ENCODE assay signal across 8 cellular contexts in genomic region chr17:77391668-77392375, GRCh38.
DNase-seq lines count a peak whose midpoint lies in the region; ATAC-seq, FAIRE-seq and TF ChIP-seq lines count a peak whose summit lies in the region.

No MANE protein-coding gene starts in this region.

- no peak for FAIRE-seq in GM19239 (lab: Jason Lieb, UNC)

- no peaks in the 10 kb centered on the region for H3K36me3 Mint-ChIP-seq in glutamatergic neuron (ENCODE audit: unreplicated experiment)

- H3K9me3 ChIP-seq in psoas muscle, result no peaks in the 10 kb centered on the region

- ATAC-seq in psoas muscle (peak in 1 of 4 donors; percentile 11), HG02970 (IDR thresholded peaks at IDR 0.05; ENCODE audit: low FRiP score, unreplicated experiment) (no peak)

- H3K4me1 ChIP-seq in psoas muscle, result peaks cover 81% of the 10 kb centered on the region

- peaks cover 9% of the 10 kb centered on the region for H3K27me3 Mint-ChIP-seq in glutamatergic neuron (ENCODE audit: unreplicated experiment)

- H3K27me3 ChIP-seq in psoas muscle (ENCODE audit: insufficient read depth in 3 of 3, low read length in 2 of 3), result no peaks in the 10 kb centered on the region

- H3K27ac ChIP-seq in psoas muscle, result peak overlapping the region; percentile 67

- H3K4me3 Mint-ChIP-seq in glutamatergic neuron (ENCODE audit: unreplicated experiment), result no peak overlapping the region

- H3K27ac Mint-ChIP-seq in glutamatergic neuron (ENCODE audit: unreplicated experiment), result peak overlapping the region; percentile 68

- H3K9me3 Mint-ChIP-seq in glutamatergic neuron (ENCODE audit: unreplicated experiment), result peaks cover 10% of the 10 kb centered on the region

- no peaks in the 10 kb centered on the region for H3K36me3 ChIP-seq in psoas muscle (ENCODE audit: insufficient read depth in 1 of 2, low read depth in 1 of 2)

- 36 to 46% (median 44%) methylated on average over 7 of the region's 7 CpGs for WGBS in psoas muscle, 3 donors

- TF ChIP-seq CTCF in glutamatergic neuron (IDR thresholded peaks at IDR 0.05; ENCODE audit: partially characterized antibody, unreplicated experiment) (no peak), psoas muscle (IDR thresholded peaks at IDR 0.05) (no peak)

- intact Hi-C loops in psoas muscle (cut with DNase I), result no loop called here

- no peak overlapping the region for H3K4me3 ChIP-seq in psoas muscle

- H3K4me1 Mint-ChIP-seq in glutamatergic neuron (ENCODE audit: low read depth, unreplicated experiment), result peaks cover 56% of the 10 kb centered on the region

- DNase-seq in HS-27A (ENCODE audit: low read depth) (peak; percentile 42), glutamatergic neuron (no peak), psoas muscle (peak; percentile 74 to 76), NCI-H748 (lab: John Stamatoyannopoulos, UW; ENCODE audit: unreplicated experiment) (no peak), GM19239 (ENCODE audit: insufficient read length, low spot score) (no peak), NOMO-1 treated with dmso at 0.1 percent for 144 hours (lab: John Stamatoyannopoulos, UW; ENCODE audit: unreplicated experiment) (no peak)
- DNase-seq in activated effector memory CD4-positive, alpha-beta T cell treated with Interleukin-2 at 50 U/mL for 16 hours, result peak; percentile 71

Comparison
In these comparisons a context has a peak if more than half of its experiments do, and no peak if none do; other contexts are left out.
1. DNase-seq: peak in HS-27A (single experiment), activated effector memory CD4-positive, alpha-beta T cell treated with Interleukin-2 at 50 U/mL for 16 hours (single experiment) and psoas muscle (2 of 2); none in glutamatergic neuron (single experiment), NCI-H748 (single experiment), GM19239 (single experiment) and NOMO-1 treated with dmso at 0.1 percent for 144 hours (single experiment).